In genomic region chr22:50628543-50629134, GRCh38 we compare ENCODE assay signal across 8 cellular contexts. TPM values are rescaled to one million over a fixed set of nuclear protein-coding genes. Genes with fewer than 3 reads are reported as not detected.
DNase-seq lines count a peak whose midpoint lies in the region; ATAC-seq and TF ChIP-seq lines count a peak whose summit lies in the region.

No MANE protein-coding gene starts in this region.

- DNase-seq in NT2/D1 (ENCODE audit: low read depth, low spot score) (no peak), endothelial cell (ENCODE audit: low spot score) (no peak), ovary (no peak), NCI-H748 (lab: John Stamatoyannopoulos, UW; ENCODE audit: unreplicated experiment) (no peak), NCI-H2029 treated with DMSO at 0.1 percent for 48 hours (lab: John Stamatoyannopoulos, UW) (no peak), mesenteric fat pad (ENCODE audit: low spot score) (no peak)

- H3K9me3 ChIP-seq in DOHH2 (ENCODE audit: control insufficient read depth, insufficient read depth, low read length) (no peaks in the 10 kb centered on the region), NT2/D1 (ENCODE audit: insufficient read depth, low read length) (no peaks in the 10 kb centered on the region), ovary (no peaks in the 10 kb centered on the region)

- H3K27me3 ChIP-seq in DOHH2 (ENCODE audit: control insufficient read depth, low read length) (no peaks in the 10 kb centered on the region), NT2/D1 (ENCODE audit: insufficient read depth, insufficient read length) (no peaks in the 10 kb centered on the region), ovary (no peaks in the 10 kb centered on the region)

- peak overlapping the region; percentile 100 for H3K4me2 ChIP-seq in DOHH2 (ENCODE audit: low read length)

- peak overlapping the region; percentile 98 for H3K4me3 Mint-ChIP-seq in endothelial cell (ENCODE audit: unreplicated experiment)

- no peaks in the 10 kb centered on the region for H3K9me3 Mint-ChIP-seq in endothelial cell (ENCODE audit: unreplicated experiment)

- H3K4me1 Mint-ChIP-seq in endothelial cell (ENCODE audit: unreplicated experiment) = peaks cover 21% of the 10 kb centered on the region

- no peaks in the 10 kb centered on the region for H3K9me2 ChIP-seq in DOHH2 (replicated peaks; ENCODE audit: control insufficient read depth, low read length)

- ATAC-seq in HG03175 (IDR thresholded peaks at IDR 0.05; ENCODE audit: unreplicated experiment) = no peak

- H3K4me1 ChIP-seq in DOHH2 (ENCODE audit: control insufficient read depth, low read length) = peaks cover 14% of the 10 kb centered on the region
- peaks cover 5% of the 10 kb centered on the region for H3K4me1 ChIP-seq in NT2/D1 (ENCODE audit: insufficient read depth, insufficient read length)
- H3K4me1 ChIP-seq in ovary (ENCODE audit: insufficient read depth) = peaks cover 7% of the 10 kb centered on the region

- no peaks in the 10 kb centered on the region for H3F3A ChIP-seq in DOHH2 (ENCODE audit: control insufficient read depth, insufficient read depth)

- no peak for TF ChIP-seq EP300 in ovary (IDR thresholded peaks at IDR 0.05)

- H3K27ac ChIP-seq in DOHH2 (ENCODE audit: low read depth, low read length) = peak overlapping the region; percentile 38; the same call in 1 of the 2 replicates
- H3K27ac ChIP-seq in ovary = peak overlapping the region in 1 of 2 donors; percentile 36

- no peak for TF ChIP-seq POLR2A in ovary (IDR thresholded peaks at IDR 0.05)

- WGBS in ovary, 3 donors = 14 to 24% (median 17%) methylated on average over 16 of the region's 16 CpGs

- peak overlapping the region; percentile 82 for H3K9ac ChIP-seq in NT2/D1 (ENCODE audit: insufficient read length, low read depth)

- peaks cover 15% of the 10 kb centered on the region for H3K79me2 ChIP-seq in DOHH2 (ENCODE audit: control insufficient read depth, low read length)

- H3K27me3 Mint-ChIP-seq in endothelial cell (ENCODE audit: unreplicated experiment) = peaks cover 13% of the 10 kb centered on the region

- H3K4me3 ChIP-seq in DOHH2 (ENCODE audit: low read length) = peak overlapping the region; percentile 98
- peak overlapping the region; percentile 69 for H3K4me3 ChIP-seq in NT2/D1 (ENCODE audit: insufficient read length, low read depth)
- peak overlapping the region; percentile 40 for H3K4me3 ChIP-seq in ovary

- intact Hi-C loops in ovary (cut with DNase I) = no loop called here

- no peaks in the 10 kb centered on the region for H4K20me1 ChIP-seq in DOHH2 (ENCODE audit: control insufficient read depth, insufficient read depth, low read depth, low read length)

- TF ChIP-seq CTCF in DOHH2 (IDR thresholded peaks at IDR 0.05; ENCODE audit: low read depth, low read length, poor library complexity, severe bottlenecking) = no peak
- TF ChIP-seq CTCF in endothelial cell (IDR thresholded peaks at IDR 0.05; ENCODE audit: unreplicated experiment) = no peak
- no peak for TF ChIP-seq CTCF in ovary (IDR thresholded peaks at IDR 0.05)

- peak overlapping the region; percentile 59 for H3K27ac Mint-ChIP-seq in endothelial cell (ENCODE audit: unreplicated experiment)

- H3K36me3 ChIP-seq in DOHH2 (ENCODE audit: control insufficient read depth, low read length) = no peaks in the 10 kb centered on the region
- peaks cover 12% of the 10 kb centered on the region for H3K36me3 ChIP-seq in NT2/D1 (ENCODE audit: insufficient read depth, insufficient read length, low read length)
- no peaks in the 10 kb centered on the region for H3K36me3 ChIP-seq in ovary

- peaks cover 9% of the 10 kb centered on the region for H3K36me3 Mint-ChIP-seq in endothelial cell (ENCODE audit: low read depth, unreplicated experiment)

RNA-seq across cellular contexts. Expression of gene ARSA, which starts 0.7 kb away (rescaled TPM):
- 59.6 TPM for total RNA-seq in endothelial cell (ENCODE audit: unreplicated experiment)
- 10 to 100 TPM; 11.9 to 51.6 (median 19.9) TPM for total RNA-seq in ovary
- polyA plus RNA-seq in ovary = 10 to 100 TPM in 1 of 2 donors, 1 to 10 TPM in 1; 2.1 to 13.1 TPM
- total RNA-seq in mesenteric fat pad = 50.4 TPM

RNA-seq across cellular contexts. Expression of gene MAPK8IP2, which starts 28.0 kb away (rescaled TPM):
- total RNA-seq in endothelial cell (ENCODE audit: unreplicated experiment) (0.69 TPM), ovary (10 to 100 TPM in 4 of 7 donors, 1 to 10 TPM in 3; 5.0 to 28.4 (median 13.2) TPM), mesenteric fat pad (0.58 TPM)
- polyA plus RNA-seq in ovary = 1 to 10 TPM; 1.1 to 6.0 TPM

RNA-seq across cellular contexts. Expression of gene SHANK3, which starts 44.0 kb away (rescaled TPM):
- 223 TPM for total RNA-seq in endothelial cell (ENCODE audit: unreplicated experiment)
- 10 to 100 TPM in 2 of 7 donors, 1 to 10 TPM in 5; 2.6 to 23.2 (median 6.2) TPM for total RNA-seq in ovary
- 1 to 10 TPM; 2.7 to 9.8 TPM for polyA plus RNA-seq in ovary
- total RNA-seq in mesenteric fat pad = 95.7 TPM

RNA-seq across cellular contexts. Expression of gene CHKB, which starts 46.0 kb away (rescaled TPM):
- total RNA-seq in endothelial cell (ENCODE audit: unreplicated experiment) (94.6 TPM), ovary (10 to 100 TPM; 34.9 to 73.2 (median 48.8) TPM), mesenteric fat pad (47.6 TPM)
- 10 to 100 TPM; 42.2 to 44.2 TPM for polyA plus RNA-seq in ovary

RNA-seq across cellular contexts. Expression of gene CPT1B, which starts 50.4 kb away (rescaled TPM):
- total RNA-seq in endothelial cell (ENCODE audit: unreplicated experiment) (89.0 TPM), ovary (10 to 100 TPM in 1 of 7 donors, 1 to 10 TPM in 6; 3.6 to 10.6 (median 5.2) TPM), mesenteric fat pad (10.4 TPM)
- 1 to 10 TPM; 2.5 to 4.2 TPM for polyA plus RNA-seq in ovary

Comparison
In these comparisons a context has a peak if more than half of its experiments do, and no peak if none do; other contexts are left out.
1. H3K4me3 ChIP-seq: peak in every context shown above with its lines; median percentile 98 in DOHH2; 69 in NT2/D1; 40 in ovary.